1 cellular context compared by ENCODE assay signal in the genomic region with DNA sequence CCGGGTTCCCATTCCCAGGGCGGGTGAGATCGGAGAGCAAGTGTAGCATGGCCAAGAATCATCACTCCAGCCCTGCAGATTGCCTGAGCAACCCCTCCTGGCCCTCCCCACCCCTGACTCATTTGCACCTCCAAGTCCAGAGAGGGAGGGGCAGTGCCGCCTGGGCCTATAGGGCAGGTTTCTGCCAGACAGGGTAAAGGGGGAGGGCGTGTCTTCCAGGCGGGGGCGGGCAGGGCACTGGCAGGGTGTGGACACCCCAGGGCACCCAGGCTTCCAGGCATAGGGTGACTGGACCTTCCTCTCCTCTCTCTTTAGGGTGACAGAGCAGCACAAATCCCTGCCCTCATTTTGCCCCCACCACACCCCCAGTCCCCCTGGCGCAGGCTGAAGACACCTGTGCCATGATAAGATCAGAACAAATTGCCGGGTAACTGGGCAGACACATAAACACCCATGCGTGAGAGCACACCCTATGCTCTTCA.
TF ChIP-seq lines count a peak whose summit lies in the region.

No MANE protein-coding gene starts in this region.

TF ChIP-seq in HCT116, 20 proteins besides CTCF, POLR2A, EP300 and RAD21:
- TF ChIP-seq EGR1 (IDR thresholded peaks at IDR 0.05; ENCODE audit: low read depth) (no peak), FOSL1 (IDR thresholded peaks at IDR 0.05; ENCODE audit: low read depth) (no peak), JUND (IDR thresholded peaks at IDR 0.05) (no peak), CBX3 (IDR thresholded peaks at IDR 0.05; ENCODE audit: low read depth) (no peak), TCF7L2 (IDR thresholded peaks at IDR 0.05; ENCODE audit: borderline replicate concordance, extremely low read depth, insufficient read depth, insufficient read length) (no peak)
- TF ChIP-seq, protein P1, sequence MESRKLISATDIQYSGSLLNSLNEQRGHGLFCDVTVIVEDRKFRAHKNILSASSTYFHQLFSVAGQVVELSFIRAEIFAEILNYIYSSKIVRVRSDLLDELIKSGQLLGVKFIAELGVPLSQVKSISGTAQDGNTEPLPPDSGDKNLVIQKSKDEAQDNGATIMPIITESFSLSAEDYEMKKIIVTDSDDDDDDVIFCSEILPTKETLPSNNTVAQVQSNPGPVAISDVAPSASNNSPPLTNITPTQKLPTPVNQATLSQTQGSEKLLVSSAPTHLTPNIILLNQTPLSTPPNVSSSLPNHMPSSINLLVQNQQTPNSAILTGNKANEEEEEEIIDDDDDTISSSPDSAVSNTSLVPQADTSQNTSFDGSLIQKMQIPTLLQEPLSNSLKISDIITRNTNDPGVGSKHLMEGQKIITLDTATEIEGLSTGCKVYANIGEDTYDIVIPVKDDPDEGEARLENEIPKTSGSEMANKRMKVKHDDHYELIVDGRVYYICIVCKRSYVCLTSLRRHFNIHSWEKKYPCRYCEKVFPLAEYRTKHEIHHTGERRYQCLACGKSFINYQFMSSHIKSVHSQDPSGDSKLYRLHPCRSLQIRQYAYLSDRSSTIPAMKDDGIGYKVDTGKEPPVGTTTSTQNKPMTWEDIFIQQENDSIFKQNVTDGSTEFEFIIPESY (IDR thresholded peaks at IDR 0.05; ENCODE audit: extremely low read depth, insufficient replicate concordance, low read length): no peak
